ENCODE assay signal across 1 cellular context in genomic region chr18:24878289-24878688, GRCh38.
TF ChIP-seq lines count a peak whose summit lies in the region.

No MANE protein-coding gene starts in this region.

TF ChIP-seq in GM23338, 12 proteins besides CTCF, POLR2A, EP300 and RAD21 (continued from another document):
- TF ChIP-seq, protein P1, sequence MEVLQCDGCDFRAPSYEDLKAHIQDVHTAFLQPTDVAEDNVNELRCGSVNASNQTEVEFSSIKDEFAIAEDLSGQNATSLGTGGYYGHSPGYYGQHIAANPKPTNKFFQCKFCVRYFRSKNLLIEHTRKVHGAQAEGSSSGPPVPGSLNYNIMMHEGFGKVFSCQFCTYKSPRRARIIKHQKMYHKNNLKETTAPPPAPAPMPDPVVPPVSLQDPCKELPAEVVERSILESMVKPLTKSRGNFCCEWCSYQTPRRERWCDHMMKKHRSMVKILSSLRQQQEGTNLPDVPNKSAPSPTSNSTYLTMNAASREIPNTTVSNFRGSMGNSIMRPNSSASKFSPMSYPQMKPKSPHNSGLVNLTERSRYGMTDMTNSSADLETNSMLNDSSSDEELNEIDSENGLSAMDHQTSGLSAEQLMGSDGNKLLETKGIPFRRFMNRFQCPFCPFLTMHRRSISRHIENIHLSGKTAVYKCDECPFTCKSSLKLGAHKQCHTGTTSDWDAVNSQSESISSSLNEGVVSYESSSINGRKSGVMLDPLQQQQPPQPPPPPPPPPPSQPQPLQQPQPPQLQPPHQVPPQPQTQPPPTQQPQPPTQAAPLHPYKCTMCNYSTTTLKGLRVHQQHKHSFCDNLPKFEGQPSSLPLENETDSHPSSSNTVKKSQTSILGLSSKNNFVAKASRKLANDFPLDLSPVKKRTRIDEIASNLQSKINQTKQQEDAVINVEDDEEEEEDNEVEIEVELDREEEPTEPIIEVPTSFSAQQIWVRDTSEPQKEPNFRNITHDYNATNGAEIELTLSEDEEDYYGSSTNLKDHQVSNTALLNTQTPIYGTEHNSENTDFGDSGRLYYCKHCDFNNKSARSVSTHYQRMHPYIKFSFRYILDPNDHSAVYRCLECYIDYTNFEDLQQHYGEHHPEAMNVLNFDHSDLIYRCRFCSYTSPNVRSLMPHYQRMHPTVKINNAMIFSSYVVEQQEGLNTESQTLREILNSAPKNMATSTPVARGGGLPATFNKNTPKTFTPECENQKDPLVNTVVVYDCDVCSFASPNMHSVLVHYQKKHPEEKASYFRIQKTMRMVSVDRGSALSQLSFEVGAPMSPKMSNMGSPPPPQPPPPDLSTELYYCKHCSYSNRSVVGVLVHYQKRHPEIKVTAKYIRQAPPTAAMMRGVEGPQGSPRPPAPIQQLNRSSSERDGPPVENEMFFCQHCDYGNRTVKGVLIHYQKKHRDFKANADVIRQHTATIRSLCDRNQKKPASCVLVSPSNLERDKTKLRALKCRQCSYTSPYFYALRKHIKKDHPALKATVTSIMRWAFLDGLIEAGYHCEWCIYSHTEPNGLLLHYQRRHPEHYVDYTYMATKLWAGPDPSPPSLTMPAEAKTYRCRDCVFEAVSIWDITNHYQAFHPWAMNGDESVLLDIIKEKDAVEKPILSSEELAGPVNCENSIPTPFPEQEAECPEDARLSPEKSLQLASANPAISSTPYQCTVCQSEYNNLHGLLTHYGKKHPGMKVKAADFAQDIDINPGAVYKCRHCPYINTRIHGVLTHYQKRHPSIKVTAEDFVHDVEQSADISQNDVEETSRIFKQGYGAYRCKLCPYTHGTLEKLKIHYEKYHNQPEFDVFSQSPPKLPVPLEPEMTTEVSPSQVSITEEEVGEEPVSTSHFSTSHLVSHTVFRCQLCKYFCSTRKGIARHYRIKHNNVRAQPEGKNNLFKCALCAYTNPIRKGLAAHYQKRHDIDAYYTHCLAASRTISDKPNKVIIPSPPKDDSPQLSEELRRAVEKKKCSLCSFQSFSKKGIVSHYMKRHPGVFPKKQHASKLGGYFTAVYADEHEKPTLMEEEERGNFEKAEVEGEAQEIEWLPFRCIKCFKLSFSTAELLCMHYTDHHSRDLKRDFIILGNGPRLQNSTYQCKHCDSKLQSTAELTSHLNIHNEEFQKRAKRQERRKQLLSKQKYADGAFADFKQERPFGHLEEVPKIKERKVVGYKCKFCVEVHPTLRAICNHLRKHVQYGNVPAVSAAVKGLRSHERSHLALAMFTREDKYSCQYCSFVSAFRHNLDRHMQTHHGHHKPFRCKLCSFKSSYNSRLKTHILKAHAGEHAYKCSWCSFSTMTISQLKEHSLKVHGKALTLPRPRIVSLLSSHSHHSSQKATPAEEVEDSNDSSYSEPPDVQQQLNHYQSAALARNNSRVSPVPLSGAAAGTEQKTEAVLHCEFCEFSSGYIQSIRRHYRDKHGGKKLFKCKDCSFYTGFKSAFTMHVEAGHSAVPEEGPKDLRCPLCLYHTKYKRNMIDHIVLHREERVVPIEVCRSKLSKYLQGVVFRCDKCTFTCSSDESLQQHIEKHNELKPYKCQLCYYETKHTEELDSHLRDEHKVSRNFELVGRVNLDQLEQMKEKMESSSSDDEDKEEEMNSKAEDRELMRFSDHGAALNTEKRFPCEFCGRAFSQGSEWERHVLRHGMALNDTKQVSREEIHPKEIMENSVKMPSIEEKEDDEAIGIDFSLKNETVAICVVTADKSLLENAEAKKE (CRISPR knock-in tag; IDR thresholded peaks at IDR 0.05) = no peak
- TF ChIP-seq STAT1 (IDR thresholded peaks at IDR 0.05; ENCODE audit: unreplicated experiment) = no peak
- no peak for TF ChIP-seq POLR2AphosphoS5 (IDR thresholded peaks at IDR 0.05; ENCODE audit: low read depth)
- no peak for TF ChIP-seq NANOG (IDR thresholded peaks at IDR 0.05; ENCODE audit: borderline replicate concordance)
- no peak for TF ChIP-seq CREB1 (CRISPR knock-in tag; IDR thresholded peaks at IDR 0.05; ENCODE audit: low read depth)
- no peak for TF ChIP-seq ZNF114 (CRISPR knock-in tag; IDR thresholded peaks at IDR 0.05)
- TF ChIP-seq EZH2 (IDR thresholded peaks at IDR 0.05; ENCODE audit: low read depth, unreplicated experiment) = no peak
